ENCODE assay signal across 22 cellular contexts in the genomic region with DNA sequence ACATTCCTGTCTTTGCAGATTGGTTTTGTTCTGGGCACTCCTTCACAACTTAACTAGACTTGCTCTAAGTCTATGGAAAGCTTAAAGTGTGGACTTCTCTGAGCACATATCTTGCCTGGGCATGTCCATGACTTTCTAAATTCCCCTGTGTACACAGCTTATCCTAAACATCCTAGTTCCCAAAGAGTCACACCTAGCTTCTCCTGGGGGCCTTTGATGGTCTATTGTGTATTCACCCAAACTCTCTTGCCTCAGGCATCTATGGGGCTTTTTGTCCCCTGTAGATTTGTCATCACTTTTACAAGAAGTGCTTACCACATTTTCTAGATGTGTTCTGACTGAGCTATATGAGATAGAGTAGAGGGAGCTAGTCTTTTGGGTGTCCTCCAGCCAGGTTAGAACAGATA. TPM values are rescaled to one million over a fixed set of nuclear protein-coding genes. Genes with fewer than 3 reads are reported as not detected.
DNase-seq lines count a peak whose midpoint lies in the region; ATAC-seq and TF ChIP-seq lines count a peak whose summit lies in the region.
"Had no signal": no experiment of that assay in that cellular context is flagged by ENCODE, and none has a peak within 500 bp of the region (broad histone marks: within the 10 kb centered on the region; RNA-seq: fewer than 3 reads in every experiment).

No MANE protein-coding gene starts in this region.

- peak overlapping the region; percentile 37 for H3K4me2 ChIP-seq in PC-9

- H3F3A ChIP-seq in PC-9 (ENCODE audit: insufficient read depth, low read depth) = peaks cover 10% of the 10 kb centered on the region; the same call in 1 of the 2 replicates

- intact Hi-C loops in PC-9 (cut with micrococcal nuclease; ENCODE audit: unreplicated experiment) (no loop called here), esophagus muscularis mucosa (cut with DNase I) (no loop called here), prostate gland (cut with DNase I) (no loop called here)

- CTCF ChIA-PET in activated CD8-positive, alpha-beta memory T cell treated with anti-CD3 and anti-CD28 coated beads, Interleukin-2, amount 10 ng/mL, durations not matched to agents 7 days and 5 days (lab: Charles Lee) = interaction anchor here (0.7 to 0.9 kb wide), 2 partner anchors 83 to 372 kb away, joined by 3 to 4 read pairs; no protein-coding TSS in a partner anchor
- CTCF ChIA-PET in PC-9 (lab: Charles Lee) = interaction anchor here (0.9 to 1.0 kb wide), 2 partner anchors 12 to 35 kb away, joined by 4 to 7 read pairs; partner anchors contain the start of gene ZNF488

- POLR2A ChIA-PET in PC-9 (lab: Charles Lee; ENCODE audit: unreplicated experiment) = interaction anchor here (0.6 to 1.5 kb wide), 4 partner anchors 9 to 387 kb away, joined by 3 to 11 read pairs (median 6); no protein-coding TSS in a partner anchor

- peak; percentile 15 for DNase-seq in activated CD8-positive, alpha-beta memory T cell treated with anti-CD3 and anti-CD28 coated beads, Interleukin-2, amount 10 ng/mL, durations not matched to agents 7 days and 5 days
- DNase-seq in activated CD8-positive, alpha-beta memory T cell treated with anti-CD3 and anti-CD28 coated beads for 24 hours = no peak
- DNase-seq in PC-9 (peak in 1 of 2 experiments; percentile 84), esophagus muscularis mucosa (ENCODE audit: extremely low spot score) (peak; percentile 47), prostate gland (ENCODE audit: low spot score) (peak; percentile 47), NCI-H128 (lab: John Stamatoyannopoulos, UW; ENCODE audit: unreplicated experiment) (no peak), COLO829 (ENCODE audit: low spot score) (no peak)
- DNase-seq: activated CD4-positive, CD25-positive, alpha-beta regulatory T cell; anterior cingulate cortex; CD4-positive, CD25-positive, alpha-beta regulatory T cell; DMS79 treated with DMSO at 0.1 percent for 48 hours; glutamatergic neuron; immature natural killer cell; NCI-H187 treated with DMSO at 0.1 percent for 48 hours; NCI-H446 treated with DMSO at 0.1 percent for 48 hours; retina; T-helper 17 cell had no signal

- no peak overlapping the region for H3K4me3 ChIP-seq in PC-9
- H3K4me3 ChIP-seq in esophagus muscularis mucosa = no peak overlapping the region
- H3K4me3 ChIP-seq in prostate gland = no peak overlapping the region
- H3K4me3 ChIP-seq: vagina had no signal

- H4K20me1 ChIP-seq in PC-9 (ENCODE audit: insufficient read depth) = no peaks in the 10 kb centered on the region

- H3K9me2 ChIP-seq in PC-9 (ENCODE audit: insufficient read depth) = no peaks in the 10 kb centered on the region

- H3K4me1 Mint-ChIP-seq in activated CD8-positive, alpha-beta memory T cell treated with anti-CD3 and anti-CD28 coated beads, Interleukin-2, amount 10 ng/mL, durations not matched to agents 7 days and 5 days = peaks cover 3% of the 10 kb centered on the region
- H3K4me1 Mint-ChIP-seq: CD4-positive, CD25-positive, alpha-beta regulatory T cell; immature natural killer cell; T-helper 17 cell had no signal

- no peaks in the 10 kb centered on the region for H3K79me2 ChIP-seq in PC-9 (ENCODE audit: low read depth)

- H3K36me3 ChIP-seq in PC-9 (ENCODE audit: low read depth) (no peaks in the 10 kb centered on the region), esophagus muscularis mucosa (no peaks in the 10 kb centered on the region), prostate gland (no peaks in the 10 kb centered on the region)
- H3K36me3 ChIP-seq: vagina had no signal

- peaks cover 20% of the 10 kb centered on the region for H3K4me1 ChIP-seq in PC-9 (replicated peaks; ENCODE audit: insufficient read depth)
- no peaks in the 10 kb centered on the region for H3K4me1 ChIP-seq in esophagus muscularis mucosa
- H3K4me1 ChIP-seq in prostate gland (replicated peaks) = no peaks in the 10 kb centered on the region
- H3K4me1 ChIP-seq: vagina had no signal

- no peaks in the 10 kb centered on the region for H3K9me3 ChIP-seq in PC-9 (ENCODE audit: insufficient read depth, low read depth)
- no peaks in the 10 kb centered on the region for H3K9me3 ChIP-seq in esophagus muscularis mucosa
- H3K9me3 ChIP-seq in prostate gland = no peaks in the 10 kb centered on the region
- H3K9me3 ChIP-seq: vagina had no signal

- ATAC-seq in activated CD8-positive, alpha-beta memory T cell treated with anti-CD3 and anti-CD28 coated beads, Interleukin-2, amount 10 ng/mL, durations not matched to agents 7 days and 5 days = no peak
- ATAC-seq in HG02610 (IDR thresholded peaks at IDR 0.05; ENCODE audit: unreplicated experiment) = no peak
- ATAC-seq: Right ventricle myocardium inferior, T-helper 17 cell had no signal

- H3K9me3 Mint-ChIP-seq in activated CD8-positive, alpha-beta memory T cell treated with anti-CD3 and anti-CD28 coated beads, Interleukin-2, amount 10 ng/mL, durations not matched to agents 7 days and 5 days (ENCODE audit: low read depth) = no peaks in the 10 kb centered on the region
- H3K9me3 Mint-ChIP-seq: CD4-positive, CD25-positive, alpha-beta regulatory T cell had no signal

- H3K36me3 Mint-ChIP-seq in activated CD8-positive, alpha-beta memory T cell treated with anti-CD3 and anti-CD28 coated beads, Interleukin-2, amount 10 ng/mL, durations not matched to agents 7 days and 5 days = no peaks in the 10 kb centered on the region
- H3K36me3 Mint-ChIP-seq: CD4-positive, CD25-positive, alpha-beta regulatory T cell; immature natural killer cell had no signal

- H2AFZ ChIP-seq in PC-9 = peak overlapping the region; percentile 13; the same call in 1 of the 2 replicates

- peaks cover 53% of the 10 kb centered on the region for H3K27me3 Mint-ChIP-seq in activated CD8-positive, alpha-beta memory T cell treated with anti-CD3 and anti-CD28 coated beads, Interleukin-2, amount 10 ng/mL, durations not matched to agents 7 days and 5 days

- no peak for TF ChIP-seq EP300 in esophagus muscularis mucosa (IDR thresholded peaks at IDR 0.05)

- no peak for TF ChIP-seq POLR2A in esophagus muscularis mucosa (IDR thresholded peaks at IDR 0.05; ENCODE audit: low read depth)
- no peak for TF ChIP-seq POLR2A in prostate gland (IDR thresholded peaks at IDR 0.05)

- H3K27ac Mint-ChIP-seq in activated CD8-positive, alpha-beta memory T cell treated with anti-CD3 and anti-CD28 coated beads, Interleukin-2, amount 10 ng/mL, durations not matched to agents 7 days and 5 days = no peak overlapping the region
- H3K27ac Mint-ChIP-seq: CD4-positive, CD25-positive, alpha-beta regulatory T cell; immature natural killer cell; T-helper 17 cell had no signal

- H3K27ac ChIP-seq in PC-9 (peak overlapping the region; percentile 31), esophagus muscularis mucosa (replicated peaks in 1 of 4) (no peak overlapping the region), prostate gland (peak overlapping the region in 1 of 2 donors; percentile 41)
- H3K27ac ChIP-seq: vagina had no signal

- H3K4me3 Mint-ChIP-seq in activated CD8-positive, alpha-beta memory T cell treated with anti-CD3 and anti-CD28 coated beads, Interleukin-2, amount 10 ng/mL, durations not matched to agents 7 days and 5 days = no peak overlapping the region
- H3K4me3 Mint-ChIP-seq: CD4-positive, CD25-positive, alpha-beta regulatory T cell; immature natural killer cell; neural crest cell; T-helper 17 cell had no signal

- TF ChIP-seq CTCF in PC-9 (conservative IDR thresholded peaks at IDR 0.05) (no peak), esophagus muscularis mucosa (IDR thresholded peaks at IDR 0.05) (no peak), prostate gland (IDR thresholded peaks at IDR 0.05) (no peak)

- no peaks in the 10 kb centered on the region for H3K27me3 ChIP-seq in PC-9 (ENCODE audit: insufficient read depth, low read depth)
- no peaks in the 10 kb centered on the region for H3K27me3 ChIP-seq in esophagus muscularis mucosa
- H3K27me3 ChIP-seq in prostate gland (replicated peaks; ENCODE audit: insufficient read depth) = no peaks in the 10 kb centered on the region
- H3K27me3 ChIP-seq: vagina had no signal

- no TSS peak for BruUV-seq in PC-9 (replicated peaks; lab: Mats Ljungman, UMichigan)

RNA-seq across cellular contexts. Expression of gene ZNF488, which starts 12.2 kb away (rescaled TPM):
- total RNA-seq in activated CD8-positive, alpha-beta memory T cell treated with anti-CD3 and anti-CD28 coated beads, Interleukin-2, amount 10 ng/mL, durations not matched to agents 7 days and 5 days = under 1 TPM in 1 of 2 experiments, not detected in 1; 0.12 TPM
- total RNA-seq in PC-9 (2021) (11.4 and 18.1 TPM in 2 replicates), esophagus muscularis mucosa (under 1 TPM in 1 of 4 donors, not detected in 3; 0.11 TPM), prostate gland (1 to 10 TPM; 1.5 to 1.9 TPM)
- total RNA-seq: CD4-positive, CD25-positive, alpha-beta regulatory T cell; Right ventricle myocardium inferior; T-helper 17 cell; vagina had no signal

RNA-seq across cellular contexts. Expression of gene RBP3, which starts 48.2 kb away (rescaled TPM):
- not detected for total RNA-seq in activated CD8-positive, alpha-beta memory T cell treated with anti-CD3 and anti-CD28 coated beads, Interleukin-2, amount 10 ng/mL, durations not matched to agents 7 days and 5 days
- total RNA-seq in PC-9 (2021) (not detected in 2 replicates), esophagus muscularis mucosa (under 1 TPM in 2 of 4 donors, not detected in 2; under 0.01 to 0.06 TPM), prostate gland (not detected)
- total RNA-seq: CD4-positive, CD25-positive, alpha-beta regulatory T cell; mesenteric fat pad; neural crest cell; Right ventricle myocardium inferior; T-helper 17 cell; vagina had no signal

Comparison
In these comparisons a context has a peak if more than half of its experiments do, and no peak if none do; other contexts are left out.
1. DNase-seq: peak in activated CD8-positive, alpha-beta memory T cell treated with anti-CD3 and anti-CD28 coated beads, Interleukin-2, amount 10 ng/mL, durations not matched to agents 7 days and 5 days (single experiment), esophagus muscularis mucosa (single experiment) and prostate gland (single experiment); none in activated CD8-positive, alpha-beta memory T cell treated with anti-CD3 and anti-CD28 coated beads for 24 hours (single experiment), NCI-H128 (single experiment) and COLO829 (single experiment).